In genomic region chr7:30478349-30479228, GRCh38 we compare ENCODE assay signal across 1 cellular context.
A peak's percentile ranks its signal among the peaks of the same experiment; 100 is the strongest.
TF ChIP-seq lines count a peak whose summit lies in the region.

A gene with protein sequence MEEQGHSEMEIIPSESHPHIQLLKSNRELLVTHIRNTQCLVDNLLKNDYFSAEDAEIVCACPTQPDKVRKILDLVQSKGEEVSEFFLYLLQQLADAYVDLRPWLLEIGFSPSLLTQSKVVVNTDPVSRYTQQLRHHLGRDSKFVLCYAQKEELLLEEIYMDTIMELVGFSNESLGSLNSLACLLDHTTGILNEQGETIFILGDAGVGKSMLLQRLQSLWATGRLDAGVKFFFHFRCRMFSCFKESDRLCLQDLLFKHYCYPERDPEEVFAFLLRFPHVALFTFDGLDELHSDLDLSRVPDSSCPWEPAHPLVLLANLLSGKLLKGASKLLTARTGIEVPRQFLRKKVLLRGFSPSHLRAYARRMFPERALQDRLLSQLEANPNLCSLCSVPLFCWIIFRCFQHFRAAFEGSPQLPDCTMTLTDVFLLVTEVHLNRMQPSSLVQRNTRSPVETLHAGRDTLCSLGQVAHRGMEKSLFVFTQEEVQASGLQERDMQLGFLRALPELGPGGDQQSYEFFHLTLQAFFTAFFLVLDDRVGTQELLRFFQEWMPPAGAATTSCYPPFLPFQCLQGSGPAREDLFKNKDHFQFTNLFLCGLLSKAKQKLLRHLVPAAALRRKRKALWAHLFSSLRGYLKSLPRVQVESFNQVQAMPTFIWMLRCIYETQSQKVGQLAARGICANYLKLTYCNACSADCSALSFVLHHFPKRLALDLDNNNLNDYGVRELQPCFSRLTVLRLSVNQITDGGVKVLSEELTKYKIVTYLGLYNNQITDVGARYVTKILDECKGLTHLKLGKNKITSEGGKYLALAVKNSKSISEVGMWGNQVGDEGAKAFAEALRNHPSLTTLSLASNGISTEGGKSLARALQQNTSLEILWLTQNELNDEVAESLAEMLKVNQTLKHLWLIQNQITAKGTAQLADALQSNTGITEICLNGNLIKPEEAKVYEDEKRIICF (minus strand): TSS chr7:30478784. CDS start chr7:30456921, 21,863 bp downstream.

TF ChIP-seq in K562, 482 proteins besides CTCF, POLR2A, EP300 and RAD21 (continued from another document and continues in another):
- TF ChIP-seq BCLAF1 (IDR thresholded peaks at IDR 0.05; ENCODE audit: borderline replicate concordance in 1 of 2, control insufficient read depth in 1 of 2, low read depth in 2 of 2, low read length in 1 of 2) (0 out of 4 replicates have a peak, but pooled peaks of 1 of the 2 experiments have one; percentile 24), TAL1 (IDR thresholded peaks at IDR 0.05) (no peak), NELFE (IDR thresholded peaks at IDR 0.05; ENCODE audit: insufficient read depth, insufficient read length) (no peak), HDAC3 (IDR thresholded peaks at IDR 0.05; ENCODE audit: borderline replicate concordance, partially characterized antibody) (no peak), ESRRA (IDR thresholded peaks at IDR 0.05; ENCODE audit: borderline replicate concordance, low read depth) (peak; percentile 46; the same call in 1 of the 2 replicates), SREBF2 (CRISPR knock-in tag; IDR thresholded peaks at IDR 0.05) (no peak), SRSF3 (IDR thresholded peaks at IDR 0.05; ENCODE audit: insufficient read depth, low read length) (no peak), SIRT6 (IDR thresholded peaks at IDR 0.05; ENCODE audit: low read depth, low read length) (no peak), HDAC2 (IDR thresholded peaks at IDR 0.05) (peak; percentile 8; the same call in 1 of the 2 replicates), IRF2 (CRISPR knock-in tag; IDR thresholded peaks at IDR 0.05) (no peak), GATAD2A (IDR thresholded peaks at IDR 0.05) (0 out of 2 replicates have a peak, but pooled peaks have one; percentile 25), TRIM24 (IDR thresholded peaks at IDR 0.05) (no peak), MYC (IDR thresholded peaks at IDR 0.05; ENCODE audit: low read depth, low read length) (no peak; the same call in 1 of the 2 replicates), MYC (CRISPR knock-in tag; IDR thresholded peaks at IDR 0.05; ENCODE audit: borderline replicate concordance, low read depth) (peak; percentile 27; the same call in 1 of the 2 replicates), HNRNPLL (IDR thresholded peaks at IDR 0.05; ENCODE audit: low read depth, low read length, poor library complexity, severe bottlenecking) (peak; percentile 91), ZNF184 (CRISPR knock-in tag; IDR thresholded peaks at IDR 0.05) (no peak), MTA3 (IDR thresholded peaks at IDR 0.05; ENCODE audit: borderline replicate concordance) (peak; percentile 75), THAP7 (CRISPR knock-in tag; IDR thresholded peaks at IDR 0.05) (peak; percentile 46; the same call in 1 of the 2 replicates), BRF1 (IDR thresholded peaks at IDR 0.05; ENCODE audit: borderline replicate concordance, extremely low read depth, insufficient read length) (no peak), ZNF830 (CRISPR knock-in tag; IDR thresholded peaks at IDR 0.05) (no peak), PML (IDR thresholded peaks at IDR 0.05; ENCODE audit: low read length) (no peak), FIP1L1 (IDR thresholded peaks at IDR 0.05; ENCODE audit: low read depth, low read length, poor library complexity, severe bottlenecking) (peak; percentile 74), ZC3H4 (CRISPR knock-in tag; IDR thresholded peaks at IDR 0.05; ENCODE audit: borderline replicate concordance) (no peak), ZNF354B (CRISPR knock-in tag; IDR thresholded peaks at IDR 0.05) (no peak), ZNF444 (CRISPR knock-in tag; IDR thresholded peaks at IDR 0.05) (no peak), MAZ (CRISPR knock-in tag; conservative IDR thresholded peaks at IDR 0.05 in 1 of 2, IDR thresholded peaks at IDR 0.05 in 1 of 2) (peak; percentile 90 to 95), ZNF3 (CRISPR knock-in tag; IDR thresholded peaks at IDR 0.05) (no peak), U2AF1 (optimal IDR thresholded peaks at IDR 0.05; ENCODE audit: low read depth, low read length) (peak; percentile 88), ZNF133 (CRISPR knock-in tag; IDR thresholded peaks at IDR 0.05) (no peak), ZNF75A (CRISPR knock-in tag; IDR thresholded peaks at IDR 0.05) (no peak), GATAD2B (IDR thresholded peaks at IDR 0.05; ENCODE audit: borderline replicate concordance) (peak; percentile 58; the same call in 1 of the 2 replicates), ILF3 (IDR thresholded peaks at IDR 0.05; ENCODE audit: borderline replicate concordance) (no peak), GTF2E2 (tag; IDR thresholded peaks at IDR 0.05) (peak; percentile 68; the same call in 1 of the 2 replicates), FOXO4 (CRISPR knock-in tag; IDR thresholded peaks at IDR 0.05) (no peak), FUS (optimal IDR thresholded peaks at IDR 0.05; ENCODE audit: low read depth, low read length) (peak; percentile 21), ZNF551 (CRISPR knock-in tag; IDR thresholded peaks at IDR 0.05) (no peak), ZNF212 (CRISPR knock-in tag; IDR thresholded peaks at IDR 0.05) (no peak), CEBPB (tag; IDR thresholded peaks at IDR 0.05) (no peak), ZKSCAN1 (IDR thresholded peaks at IDR 0.05; ENCODE audit: low read depth, low read length) (peak; percentile 56; the same call in 1 of the 2 replicates), PHF21A (IDR thresholded peaks at IDR 0.05; ENCODE audit: borderline replicate concordance, low read depth) (0 out of 2 replicates have a peak, but pooled peaks have one; percentile 29), NFRKB (IDR thresholded peaks at IDR 0.05; ENCODE audit: low read depth) (peak; percentile 46; the same call in 1 of the 2 replicates), ZC3H11A (IDR thresholded peaks at IDR 0.05; ENCODE audit: low read depth, low read length) (no peak), ZMIZ1 (IDR thresholded peaks at IDR 0.05; ENCODE audit: low read depth in 2 of 2, low read length in 2 of 2) (0 out of 4 replicates have a peak, but pooled peaks of 1 of the 2 experiments have one; percentile 20)
- TF ChIP-seq, protein P1, sequence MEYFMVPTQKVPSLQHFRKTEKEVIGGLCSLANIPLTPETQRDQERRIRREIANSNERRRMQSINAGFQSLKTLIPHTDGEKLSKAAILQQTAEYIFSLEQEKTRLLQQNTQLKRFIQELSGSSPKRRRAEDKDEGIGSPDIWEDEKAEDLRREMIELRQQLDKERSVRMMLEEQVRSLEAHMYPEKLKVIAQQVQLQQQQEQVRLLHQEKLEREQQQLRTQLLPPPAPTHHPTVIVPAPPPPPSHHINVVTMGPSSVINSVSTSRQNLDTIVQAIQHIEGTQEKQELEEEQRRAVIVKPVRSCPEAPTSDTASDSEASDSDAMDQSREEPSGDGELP (CRISPR knock-in tag; IDR thresholded peaks at IDR 0.05; ENCODE audit: borderline replicate concordance) = peak; percentile 71; the same call in 1 of the 2 replicates
- TF ChIP-seq, protein P2, sequence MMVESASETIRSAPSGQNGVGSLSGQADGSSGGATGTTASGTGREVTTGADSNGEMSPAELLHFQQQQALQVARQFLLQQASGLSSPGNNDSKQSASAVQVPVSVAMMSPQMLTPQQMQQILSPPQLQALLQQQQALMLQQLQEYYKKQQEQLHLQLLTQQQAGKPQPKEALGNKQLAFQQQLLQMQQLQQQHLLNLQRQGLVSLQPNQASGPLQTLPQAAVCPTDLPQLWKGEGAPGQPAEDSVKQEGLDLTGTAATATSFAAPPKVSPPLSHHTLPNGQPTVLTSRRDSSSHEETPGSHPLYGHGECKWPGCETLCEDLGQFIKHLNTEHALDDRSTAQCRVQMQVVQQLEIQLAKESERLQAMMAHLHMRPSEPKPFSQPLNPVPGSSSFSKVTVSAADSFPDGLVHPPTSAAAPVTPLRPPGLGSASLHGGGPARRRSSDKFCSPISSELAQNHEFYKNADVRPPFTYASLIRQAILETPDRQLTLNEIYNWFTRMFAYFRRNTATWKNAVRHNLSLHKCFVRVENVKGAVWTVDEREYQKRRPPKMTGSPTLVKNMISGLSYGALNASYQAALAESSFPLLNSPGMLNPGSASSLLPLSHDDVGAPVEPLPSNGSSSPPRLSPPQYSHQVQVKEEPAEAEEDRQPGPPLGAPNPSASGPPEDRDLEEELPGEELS (CRISPR knock-in tag; IDR thresholded peaks at IDR 0.05; ENCODE audit: borderline replicate concordance) = peak; percentile 65; the same call in 1 of the 2 replicates
- TF ChIP-seq, protein P3, sequence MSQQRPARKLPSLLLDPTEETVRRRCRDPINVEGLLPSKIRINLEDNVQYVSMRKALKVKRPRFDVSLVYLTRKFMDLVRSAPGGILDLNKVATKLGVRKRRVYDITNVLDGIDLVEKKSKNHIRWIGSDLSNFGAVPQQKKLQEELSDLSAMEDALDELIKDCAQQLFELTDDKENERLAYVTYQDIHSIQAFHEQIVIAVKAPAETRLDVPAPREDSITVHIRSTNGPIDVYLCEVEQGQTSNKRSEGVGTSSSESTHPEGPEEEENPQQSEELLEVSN (IDR thresholded peaks at IDR 0.05; ENCODE audit: borderline replicate concordance in 1 of 2, extremely low read depth in 1 of 2, insufficient read depth in 1 of 2, insufficient read length in 1 of 2, low read depth in 1 of 2, low read length in 1 of 2, poor library complexity in 1 of 2, severe bottlenecking in 1 of 2) = peak; percentile 51 to 66
- TF ChIP-seq, protein P4, sequence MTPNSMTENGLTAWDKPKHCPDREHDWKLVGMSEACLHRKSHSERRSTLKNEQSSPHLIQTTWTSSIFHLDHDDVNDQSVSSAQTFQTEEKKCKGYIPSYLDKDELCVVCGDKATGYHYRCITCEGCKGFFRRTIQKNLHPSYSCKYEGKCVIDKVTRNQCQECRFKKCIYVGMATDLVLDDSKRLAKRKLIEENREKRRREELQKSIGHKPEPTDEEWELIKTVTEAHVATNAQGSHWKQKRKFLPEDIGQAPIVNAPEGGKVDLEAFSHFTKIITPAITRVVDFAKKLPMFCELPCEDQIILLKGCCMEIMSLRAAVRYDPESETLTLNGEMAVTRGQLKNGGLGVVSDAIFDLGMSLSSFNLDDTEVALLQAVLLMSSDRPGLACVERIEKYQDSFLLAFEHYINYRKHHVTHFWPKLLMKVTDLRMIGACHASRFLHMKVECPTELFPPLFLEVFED (CRISPR knock-in tag; conservative IDR thresholded peaks at IDR 0.05) = no peak
